ENCODE assay signal across 8 cellular contexts in the genomic region with DNA sequence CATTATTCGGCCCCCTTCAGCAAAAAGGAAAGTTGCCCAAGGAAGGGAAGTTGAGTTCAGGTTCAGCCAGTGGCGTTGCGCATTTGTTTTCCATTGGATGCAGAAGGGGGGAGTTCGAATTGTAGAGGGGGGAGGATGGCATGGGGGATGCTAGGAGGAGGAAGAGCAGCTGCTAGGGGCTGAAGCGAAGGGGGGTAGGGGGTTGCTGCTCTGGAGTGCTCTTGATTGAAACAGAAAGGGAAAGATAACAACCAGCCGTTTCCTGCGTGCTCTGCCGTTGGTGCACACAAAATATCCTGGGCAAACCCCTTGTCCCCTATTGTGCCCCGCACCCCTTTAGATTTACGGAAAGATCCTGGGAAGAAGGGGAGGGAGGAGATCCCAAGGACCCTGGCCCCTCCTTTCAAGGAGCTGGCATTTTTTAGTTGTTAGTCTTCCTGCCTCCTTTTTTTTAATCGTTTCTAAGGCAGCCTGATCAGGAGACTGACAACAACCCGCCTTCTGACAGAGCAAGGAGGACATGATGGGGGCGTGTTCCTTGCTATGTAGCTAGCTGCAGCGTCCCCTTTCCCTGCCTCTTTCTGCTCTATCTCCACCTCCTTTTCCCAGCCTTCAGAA. TPM values are rescaled to one million over a fixed set of nuclear protein-coding genes. Genes with fewer than 3 reads are reported as not detected.
DNase-seq lines count a peak whose midpoint lies in the region; ATAC-seq and TF ChIP-seq lines count a peak whose summit lies in the region.

No MANE protein-coding gene starts in this region.

- H3K9me3 ChIP-seq in adipocyte (ENCODE audit: control insufficient read depth, low read length), result no peaks in the 10 kb centered on the region

- no peaks in the 10 kb centered on the region for H3K27me3 ChIP-seq in adipocyte (replicated peaks; ENCODE audit: control insufficient read depth, insufficient read depth, low read length)

- in situ Hi-C loops in Caki2 (cut with HindIII; ENCODE audit: low pct_unique_long_range_greater_than_20kb, low sequenced_read_pairs), result no loop called here
- in situ Hi-C loops in SK-MEL-5 (cut with HindIII; ENCODE audit: low pct_unique_long_range_greater_than_20kb, low sequenced_read_pairs), result no loop called here

- ATAC-seq in left cardiac atrium, result peak in 1 of 2 donors; percentile 15
- ATAC-seq in GM19455 (IDR thresholded peaks at IDR 0.05; ENCODE audit: unreplicated experiment), result no peak

- H3K36me3 ChIP-seq in adipocyte (ENCODE audit: control insufficient read depth, insufficient read depth, low read length, severe bottlenecking), result no peaks in the 10 kb centered on the region

- DNase-seq in Caki2 (ENCODE audit: low read depth) (peak; percentile 78), HFF-Myc (ENCODE audit: extremely low read depth, low read depth) (no peak), SK-MEL-5 (ENCODE audit: low read depth, low spot score) (peak; percentile 72), adipocyte (ENCODE audit: low read depth) (peak; percentile 92), left cardiac atrium (peak; percentile 48), posterior cingulate gyrus (peak in 9 of 10 donors; percentile 28 to 92 (median 35)), NCI-H187 (lab: John Stamatoyannopoulos, UW) (no peak)

- peaks cover 37% of the 10 kb centered on the region for H3K4me1 ChIP-seq in adipocyte (ENCODE audit: control insufficient read depth, insufficient read depth, low read length)

- peak overlapping the region; percentile 78 for H3K9ac ChIP-seq in adipocyte (ENCODE audit: low read length)

- intact Hi-C loops in left cardiac atrium (cut with DNase I), result loop anchor here in 1 of 2 donors (5.0 kb wide), 1 partner anchor 36 kb away; a partner anchor contains a TSS
- intact Hi-C loops in posterior cingulate gyrus (cut with DNase I), result no loop called here

- H3K4me3 ChIP-seq in HFF-Myc (replicated peaks; ENCODE audit: low read depth, low read length), result peak overlapping the region; percentile 92
- H3K4me3 ChIP-seq in adipocyte (ENCODE audit: low read length), result peak overlapping the region; percentile 87

- TF ChIP-seq CTCF in HFF-Myc (IDR thresholded peaks at IDR 0.05; ENCODE audit: low read depth, low read length, missing control alignments), result no peak

RNA-seq across cellular contexts. Expression of a gene that starts 2.1 kb away (rescaled TPM):
- 5.3 and 20.3 TPM in 2 replicates for total RNA-seq in Caki2 (2014; rRNA removed; shearing (Covaris generic); ENCODE audit: low replicate concordance)
- total RNA-seq in SK-MEL-5 (2014; rRNA removed; shearing (Covaris generic)), result 10.6 and 11.0 TPM in 2 replicates
- polyA plus RNA-seq in SK-MEL-5 (2015; cell fraction: cytosol; rRNA removed), result 12.6 and 23.0 TPM in 2 replicates
- polyA plus RNA-seq in SK-MEL-5 (2015; cell fraction: nucleus; rRNA removed), result 36.8 and 45.4 TPM in 2 replicates
- total RNA-seq in left cardiac atrium, result 10 to 100 TPM; 23.7 to 25.2 TPM

RNA-seq across cellular contexts. Expression of a gene that starts 37.0 kb away (rescaled TPM):
- total RNA-seq in Caki2 (2014; rRNA removed; shearing (Covaris generic); ENCODE audit: low replicate concordance), result 126 and 158 TPM in 2 replicates
- total RNA-seq in SK-MEL-5 (2014; rRNA removed; shearing (Covaris generic)), result 138 and 155 TPM in 2 replicates
- polyA plus RNA-seq in SK-MEL-5 (2015; cell fraction: cytosol; rRNA removed), result 49.1 and 92.3 TPM in 2 replicates
- 8.7 and 19.3 TPM in 2 replicates for polyA plus RNA-seq in SK-MEL-5 (2015; cell fraction: nucleus; rRNA removed)
- total RNA-seq in left cardiac atrium, result 100 to 1,000 TPM; 567 to 582 TPM

Comparison
In these comparisons a context has a peak if more than half of its experiments do, and no peak if none do; other contexts are left out.
1. DNase-seq: peak in Caki2 (single experiment), SK-MEL-5 (single experiment), adipocyte (single experiment), left cardiac atrium (single experiment) and posterior cingulate gyrus (9 of 10); none in HFF-Myc (single experiment) and NCI-H187 (0 of 2).